Comparison of ENCODE assay signal across 19 cellular contexts in the genomic region with DNA sequence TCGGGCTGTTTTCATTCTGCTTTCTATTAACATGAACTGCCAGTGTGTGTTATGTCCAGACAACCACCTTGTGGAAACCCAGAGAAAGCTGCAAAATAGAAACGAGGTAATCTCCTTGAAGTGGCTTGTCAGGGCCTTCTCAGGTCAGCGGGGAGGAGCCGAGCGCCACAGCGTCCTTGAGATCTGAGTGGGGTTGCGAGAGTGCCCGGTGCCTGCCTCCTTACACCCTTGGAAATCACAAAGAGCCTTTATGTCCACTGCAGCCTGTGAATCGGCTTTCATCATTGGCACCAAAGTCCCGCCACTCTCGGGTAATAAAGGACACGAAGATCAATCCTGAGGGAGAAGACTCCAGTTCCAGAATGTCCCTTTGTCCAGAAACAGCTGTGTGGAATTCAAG.
"Had no signal": no experiment of that assay in that cellular context is flagged by ENCODE, and none has a peak within 500 bp of the region (broad histone marks: within the 10 kb centered on the region; RNA-seq: fewer than 3 reads in every experiment).

No MANE protein-coding gene starts in this region.

- DNase-seq: activated CD4-positive, alpha-beta T cell treated with anti-CD3 and anti-CD28 coated beads for 1 hour; activated CD4-positive, alpha-beta T cell treated with anti-CD3 and anti-CD28 coated beads, Interleukin-2, amount 50 U/mL, for 4 hours; activated T-cell treated with anti-CD3 and anti-CD28 coated beads for 4 hours; hippocampal formation; kidney glomerular epithelial cell; midbrain; stimulated activated CD4-positive, alpha-beta T cell treated with anti-CD3 and anti-CD28 coated beads, Interleukin-15, amount 100 ng/mL, for 24 hours; stimulated activated CD4-positive, alpha-beta T cell treated with anti-CD3 and anti-CD28 coated beads, Interleukin-4, amount 100 ng/mL, for 24 hours; stimulated activated naive CD4-positive, alpha-beta T cell treated with Interleukin-2 at 50 U/mL for 16 hours; T-helper 1 cell; T1000 had no signal

- FAIRE-seq: colon had no signal

- H3K9me3 ChIP-seq: adrenal gland, neutrophil, right atrium auricular region had no signal

- H3K36me3 ChIP-seq: adrenal gland, neutrophil, right atrium auricular region had no signal

- H3K27ac ChIP-seq: adrenal gland, neutrophil, right atrium auricular region, skin epidermis had no signal

- H3K4me1 ChIP-seq: adrenal gland, right atrium auricular region had no signal

- H3K27me3 ChIP-seq: adrenal gland, right atrium auricular region had no signal

- ATAC-seq: activated T-helper 17 cell treated with anti-CD3 and anti-CD28 coated beads, Interleukin-2, amount 50 U/mL, for 72 hours; esophagus mucosa; SK-N-SH treated with all-trans-retinoic acid at 6 μM for 48 hours had no signal

- H3K4me3 ChIP-seq: adrenal gland, right atrium auricular region, skin epidermis had no signal
